ENCODE assay signal across 28 cellular contexts in the genomic region with DNA sequence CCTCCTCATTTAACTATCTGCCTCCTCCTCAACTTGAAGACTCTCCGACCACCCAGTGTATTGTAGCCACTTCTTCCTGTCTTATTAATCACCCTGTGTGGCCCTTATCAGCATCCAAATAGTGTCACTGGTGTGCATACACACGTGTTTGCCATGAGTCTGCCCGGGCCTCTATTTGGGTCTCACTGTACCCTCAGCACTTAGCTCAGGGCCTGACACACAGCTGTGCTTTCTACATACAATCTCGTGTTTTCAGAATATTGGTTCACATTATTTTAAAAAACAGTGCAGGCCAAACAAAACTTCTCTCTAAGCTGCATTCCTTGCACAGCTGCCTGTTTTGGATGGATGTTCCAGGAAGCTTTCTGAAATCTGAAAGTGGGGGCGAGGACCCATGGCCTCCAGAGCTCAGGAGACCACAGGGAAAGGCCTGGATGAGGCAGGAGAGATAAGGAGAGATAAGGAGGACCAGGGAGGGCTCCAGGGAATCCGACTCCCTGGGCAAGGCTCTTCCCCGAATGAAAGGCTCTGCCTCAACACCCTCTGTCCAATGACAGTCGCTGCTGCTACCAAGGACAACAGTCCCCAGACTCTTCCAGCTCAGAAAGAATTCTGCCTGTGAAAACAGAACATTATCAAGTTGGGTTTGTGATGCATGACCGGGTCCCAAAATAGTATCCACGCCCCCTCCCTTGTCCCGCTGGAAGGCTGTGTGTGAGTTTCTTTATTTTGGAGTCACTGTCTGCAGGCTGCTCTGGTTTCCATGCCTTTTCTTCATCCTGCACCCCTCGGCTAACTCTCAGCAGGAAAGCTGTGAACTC.
DNase-seq lines count a peak whose midpoint lies in the region; ATAC-seq and TF ChIP-seq lines count a peak whose summit lies in the region.
"Had no signal": no experiment of that assay in that cellular context is flagged by ENCODE, and none has a peak within 500 bp of the region (broad histone marks: within the 10 kb centered on the region; RNA-seq: fewer than 3 reads in every experiment).

No MANE protein-coding gene starts in this region.

- no peak overlapping the region for H2AK5ac ChIP-seq in H9 (ENCODE audit: insufficient read length, low read length)

- TF ChIP-seq CTCF in H9 (conservative IDR thresholded peaks at IDR 0.05) (no peak), coronary artery (IDR thresholded peaks at IDR 0.05) (no peak), smooth muscle cell (IDR thresholded peaks at IDR 0.05; ENCODE audit: borderline replicate concordance, insufficient read depth, poor library complexity, severe bottlenecking) (no peak)

- H3K27ac Mint-ChIP-seq in H9 (peak overlapping the region in 2 of 3 experiments; percentile 34 to 63; a peak in 2 of 7 replicates), T-cell (no peak overlapping the region)
- H3K27ac Mint-ChIP-seq: activated CD4-positive, alpha-beta memory T cell treated with anti-CD3 and anti-CD28 coated beads, Interleukin-2, amount 10 ng/mL, durations not matched to agents 7 days and 5 days; activated naive CD8-positive, alpha-beta T cell treated with anti-CD3 and anti-CD28 coated beads for 36 hours; CD14-positive monocyte; mesothelial cell of epicardium; naive thymus-derived CD4-positive, alpha-beta T cell had no signal

- H4K5ac ChIP-seq in H9 (ENCODE audit: insufficient read length, low read depth, low read length) = no peak overlapping the region

- peaks cover 3 to 5% of the 10 kb centered on the region in 2 experiments; a peak in 4 of 5 replicates for H3K9me3 Mint-ChIP-seq in H9
- H3K9me3 Mint-ChIP-seq in T-cell = peaks cover 0 to 8% (median 2%) of the 10 kb centered on the region in 3 donors
- H3K9me3 Mint-ChIP-seq: activated CD4-positive, alpha-beta memory T cell treated with anti-CD3 and anti-CD28 coated beads, Interleukin-2, amount 10 ng/mL, durations not matched to agents 7 days and 5 days had no signal

- H3K56ac ChIP-seq in H9 (ENCODE audit: insufficient read length, low read depth, low read length) = no peak overlapping the region

- H2AFZ ChIP-seq in H9 (ENCODE audit: low read length) = no peak overlapping the region
- H2AFZ ChIP-seq in smooth muscle cell (ENCODE audit: low read depth) = no peak overlapping the region

- H2BK120ac ChIP-seq in H9 (ENCODE audit: low read depth, low read length, poor library complexity, severe bottlenecking) = no peak overlapping the region

- H3K4me1 Mint-ChIP-seq in H9 = peaks cover 26 to 35% of the 10 kb centered on the region in 2 experiments
- H3K4me1 Mint-ChIP-seq in T-cell = no peaks in the 10 kb centered on the region
- H3K4me1 Mint-ChIP-seq: activated CD4-positive, alpha-beta memory T cell treated with anti-CD3 and anti-CD28 coated beads, Interleukin-2, amount 10 ng/mL, durations not matched to agents 7 days and 5 days; activated naive CD8-positive, alpha-beta T cell treated with anti-CD3 and anti-CD28 coated beads for 36 hours; CD14-positive monocyte had no signal

- no peak overlapping the region for H2BK12ac ChIP-seq in H9 (ENCODE audit: insufficient read length, low read depth, low read length)

- no peak overlapping the region for H4K8ac ChIP-seq in H9 (replicated peaks; ENCODE audit: insufficient read length, low read depth, low read length)

- H3K14ac ChIP-seq in H9 (ENCODE audit: insufficient read depth, low read length) = no peak overlapping the region

- no peak overlapping the region for H2BK15ac ChIP-seq in H9 (ENCODE audit: low read depth, low read length)

- H3K9ac ChIP-seq in H9 (ENCODE audit: extremely low read depth, insufficient read length, low read length) = no peak overlapping the region
- H3K9ac ChIP-seq in iPS-20b (ENCODE audit: low read depth, low read length) = no peak overlapping the region
- H3K9ac ChIP-seq in smooth muscle cell (ENCODE audit: low read depth) = no peak overlapping the region

- ATAC-seq in HG03521 (IDR thresholded peaks at IDR 0.05; ENCODE audit: unreplicated experiment) = no peak
- ATAC-seq in T-cell (replicated peaks in 1 of 4) = no peak
- ATAC-seq: gastrocnemius medialis; naive thymus-derived CD4-positive, alpha-beta T cell had no signal

- peaks cover 24% of the 10 kb centered on the region for H3K27me3 Mint-ChIP-seq in H9 (ENCODE audit: low read depth)
- H3K27me3 Mint-ChIP-seq in T-cell = peaks cover 16 to 28% of the 10 kb centered on the region in 2 donors
- H3K27me3 Mint-ChIP-seq: activated CD4-positive, alpha-beta memory T cell treated with anti-CD3 and anti-CD28 coated beads, Interleukin-2, amount 10 ng/mL, durations not matched to agents 7 days and 5 days had no signal

- H4K91ac ChIP-seq in H9 (ENCODE audit: insufficient read length, low read depth, low read length) = no peak overlapping the region

- no peak overlapping the region for H3T11ph ChIP-seq in H9 (ENCODE audit: low read length)

- no peaks in the 10 kb centered on the region for H4K20me1 ChIP-seq in H9 (ENCODE audit: control insufficient read depth, insufficient read depth, insufficient read length)
- no peaks in the 10 kb centered on the region for H4K20me1 ChIP-seq in smooth muscle cell (ENCODE audit: low read depth)

- no peaks in the 10 kb centered on the region for H3K27me3 ChIP-seq in H9 (ENCODE audit: insufficient read depth, low read length)
- 0 out of 2 replicates have a peak, but pooled peaks cover 8% of the 10 kb centered on the region for H3K27me3 ChIP-seq in iPS-20b (ENCODE audit: insufficient read depth, low read length)
- H3K27me3 ChIP-seq in smooth muscle cell (ENCODE audit: low read depth) = no peaks in the 10 kb centered on the region
- H3K27me3 ChIP-seq: gastrocnemius medialis had no signal

- no peak overlapping the region for H3K4ac ChIP-seq in H9 (ENCODE audit: low read depth, low read length)

- H3K9me3 ChIP-seq in H9 (ENCODE audit: control insufficient read depth, low read depth, low read length) = no peaks in the 10 kb centered on the region
- no peaks in the 10 kb centered on the region for H3K9me3 ChIP-seq in iPS-20b (ENCODE audit: insufficient read depth, low read depth, low read length)
- no peaks in the 10 kb centered on the region for H3K9me3 ChIP-seq in smooth muscle cell (replicated peaks; ENCODE audit: low read depth)
- H3K9me3 ChIP-seq: esophagus squamous epithelium, gastrocnemius medialis had no signal

- H3K4me2 ChIP-seq in H9 (ENCODE audit: insufficient read depth, insufficient read length, low read length) = no peak overlapping the region
- H3K4me2 ChIP-seq in smooth muscle cell = peak overlapping the region; percentile 55

- H3K18ac ChIP-seq in H9 (ENCODE audit: insufficient read length, low read depth, low read length) = no peak overlapping the region

- H3K79me1 ChIP-seq in H9 (ENCODE audit: insufficient read depth, low read depth, low read length, poor library complexity, severe bottlenecking) = no peaks in the 10 kb centered on the region

- CTCF ChIA-PET in T-cell (lab: Charles Lee) = interaction anchor here in 1 of 2 donors (0.6 kb wide), 1 partner anchor 135 kb away, joined by 5 read pairs; no protein-coding TSS in a partner anchor

- WGBS in H9 (ENCODE audit: extremely low coverage, insufficient read length, low lambda C conversion rate) = no CpG with 5 or more reads among the region's 12 CpGs
- 18% methylated on average over 12 of the region's 12 CpGs for WGBS in smooth muscle cell (ENCODE audit: low lambda C conversion rate)

- H3K27ac ChIP-seq in H9 (ENCODE audit: insufficient read length, low read depth, low read length) (no peak overlapping the region), coronary artery (no peak overlapping the region), iPS-20b (ENCODE audit: low read length) (peak overlapping the region; percentile 25), smooth muscle cell (ENCODE audit: low read depth) (no peak overlapping the region)
- H3K27ac ChIP-seq: esophagus squamous epithelium, gastrocnemius medialis had no signal

- H3K23me2 ChIP-seq in H9 (ENCODE audit: insufficient read length, low read depth, low read length, poor library complexity, severe bottlenecking) = no peaks in the 10 kb centered on the region

- POLR2A ChIA-PET in T-cell (lab: Charles Lee) = no interaction called here

- H3K4me3 ChIP-seq in coronary artery = no peak overlapping the region
- peak overlapping the region; percentile 0; the same call in 1 of the 2 replicates for H3K4me3 ChIP-seq in iPS-20b (ENCODE audit: low read length)
- no peak overlapping the region for H3K4me3 ChIP-seq in smooth muscle cell
- H3K4me3 ChIP-seq: esophagus squamous epithelium, gastrocnemius medialis had no signal

- H3K4me1 ChIP-seq in H9 (ENCODE audit: insufficient read depth, low read length) (no peaks in the 10 kb centered on the region; the same call in 1 of the 2 replicates), iPS-20b (ENCODE audit: insufficient read depth, low read length) (peaks cover 15% of the 10 kb centered on the region; the same call in 1 of the 2 replicates), smooth muscle cell (ENCODE audit: low read depth) (peaks cover 29% of the 10 kb centered on the region)
- H3K4me1 ChIP-seq: esophagus squamous epithelium had no signal

- H2BK20ac ChIP-seq in H9 (ENCODE audit: low read depth, low read length, poor library complexity, severe bottlenecking) = no peak overlapping the region

- peaks cover 14% of the 10 kb centered on the region for H3F3A ChIP-seq in smooth muscle cell (ENCODE audit: low read depth)

- no peak overlapping the region for H3K4me3 Mint-ChIP-seq in H9
- H3K4me3 Mint-ChIP-seq in T-cell = no peak overlapping the region
- H3K4me3 Mint-ChIP-seq: activated CD4-positive, alpha-beta memory T cell treated with anti-CD3 and anti-CD28 coated beads, Interleukin-2, amount 10 ng/mL, durations not matched to agents 7 days and 5 days; activated naive CD8-positive, alpha-beta T cell treated with anti-CD3 and anti-CD28 coated beads for 36 hours; CD14-positive monocyte; mesothelial cell of epicardium; naive thymus-derived CD4-positive, alpha-beta T cell had no signal

- no peak overlapping the region for H3K23ac ChIP-seq in H9 (ENCODE audit: insufficient read length, low read depth, low read length)

- H2BK5ac ChIP-seq in H9 (ENCODE audit: insufficient read length, low read length) = no peak overlapping the region

- DNase-seq in H9 = peak; percentile 13
- DNase-seq in coronary artery (ENCODE audit: low spot score) = peak; percentile 50
- no peak for DNase-seq in smooth muscle cell (lab: John Stamatoyannopoulos, UW; ENCODE audit: unreplicated experiment)
- DNase-seq in T-helper 1 cell = no peak
- no peak for DNase-seq in T-cell
- no peak for DNase-seq in NCI-H1092 treated with DMSO at 0.1 percent for 48 hours (lab: John Stamatoyannopoulos, UW)
- DNase-seq: activated CD4-positive, alpha-beta memory T cell treated with anti-CD3 and anti-CD28 coated beads, Interleukin-2, amount 10 ng/mL, durations not matched to agents 7 days and 5 days; activated CD4-positive, CD25-positive, alpha-beta regulatory T cell treated with anti-CD3 and anti-CD28 coated beads, Interleukin-2, amount 50 U/mL, for 72 hours; activated effector memory CD4-positive, alpha-beta T cell treated with Interleukin-2 at 50 U/mL for 16 hours; activated naive CD8-positive, alpha-beta T cell treated with anti-CD3 and anti-CD28 coated beads for 36 hours; activated T-cell treated with anti-CD3 and anti-CD28 coated beads for 4 hours; Calu3; DND-41; esophagus squamous epithelium; gastrocnemius medialis; kidney glomerular epithelial cell; naive thymus-derived CD4-positive, alpha-beta T cell; NCI-H1436; NCI-H524 treated with DMSO at 0.1 percent for 48 hours; retina; SIG-M5; stimulated activated CD4-positive, alpha-beta T cell treated with anti-CD3 and anti-CD28 coated beads, Interleukin-12 subunit alpha, Interleukin-12 subunit beta, amount 100 ng/mL, for 4 hours; stimulated activated CD4-positive, alpha-beta T cell treated with anti-CD3 and anti-CD28 coated beads, Interleukin-4, amount 100 ng/mL, for 4 hours; stimulated activated naive CD4-positive, alpha-beta T cell treated with Interleukin-2 at 50 U/mL for 16 hours had no signal

- H3K36me3 ChIP-seq in iPS-20b (ENCODE audit: insufficient read depth, low read depth, low read length) (no peaks in the 10 kb centered on the region), smooth muscle cell (ENCODE audit: low read depth) (no peaks in the 10 kb centered on the region)
- H3K36me3 ChIP-seq: esophagus squamous epithelium, gastrocnemius medialis had no signal

- no peaks in the 10 kb centered on the region for H3K79me2 ChIP-seq in H9 (ENCODE audit: insufficient read depth, low read length)
- H3K79me2 ChIP-seq in smooth muscle cell (ENCODE audit: low read depth) = no peaks in the 10 kb centered on the region

- no peaks in the 10 kb centered on the region for H3K36me3 Mint-ChIP-seq in H9 (ENCODE audit: insufficient read depth in 1 of 3, low read depth in 3 of 3)
- H3K36me3 Mint-ChIP-seq in T-cell = no peaks in the 10 kb centered on the region
- H3K36me3 Mint-ChIP-seq: activated naive CD8-positive, alpha-beta T cell treated with anti-CD3 and anti-CD28 coated beads for 36 hours; CD14-positive monocyte; mesothelial cell of epicardium; naive thymus-derived CD4-positive, alpha-beta T cell had no signal

Comparison
In these comparisons a context has a peak if more than half of its experiments do, and no peak if none do; other contexts are left out.
1. DNase-seq: peak in H9 (single experiment) and coronary artery (single experiment); none in smooth muscle cell (single experiment), T-helper 1 cell (0 of 5), T-cell (0 of 34) and NCI-H1092 treated with DMSO at 0.1 percent for 48 hours (single experiment).
2. H3K27ac Mint-ChIP-seq: peak in H9 (2 of 3); none in T-cell (0 of 2).